10 cellular contexts compared by ENCODE assay signal in genomic region chr2:209584915-209585314, GRCh38.
"Had no signal": no experiment of that assay in that cellular context is flagged by ENCODE, and none has a peak within 500 bp of the region (broad histone marks: within the 10 kb centered on the region; RNA-seq: fewer than 3 reads in every experiment).

No MANE protein-coding gene starts in this region.

- DNase-seq: H7, HFFc6, KBM-7 had no signal

- H3K36me3 ChIP-seq: HAP-1 had no signal

- H3K4me3 Mint-ChIP-seq: GM23338, HFFc6, IgD-negative memory B cell had no signal

- H3K36me3 Mint-ChIP-seq: IgD-negative memory B cell had no signal

- H3K4me1 Mint-ChIP-seq: IgD-negative memory B cell had no signal

- H2AFZ ChIP-seq: GM23338 had no signal

- H3K9me3 ChIP-seq: HAP-1 had no signal

- ATAC-seq: GM23338, HCT116, HepG2 had no signal

- H3K27ac ChIP-seq: HL-60, KMS-11 had no signal

- H3K27ac Mint-ChIP-seq: GM23338, HFFc6, IgD-negative memory B cell had no signal

- H3K4me2 ChIP-seq: GM23338, KMS-11 had no signal

- H3K4me3 ChIP-seq: GM23338, HAP-1 had no signal

- H3K9me3 Mint-ChIP-seq: GM23338, HFFc6, IgD-negative memory B cell had no signal

- H3K9ac ChIP-seq: KMS-11 had no signal
